Comparison of ENCODE assay signal across 8 cellular contexts in the genomic region with DNA sequence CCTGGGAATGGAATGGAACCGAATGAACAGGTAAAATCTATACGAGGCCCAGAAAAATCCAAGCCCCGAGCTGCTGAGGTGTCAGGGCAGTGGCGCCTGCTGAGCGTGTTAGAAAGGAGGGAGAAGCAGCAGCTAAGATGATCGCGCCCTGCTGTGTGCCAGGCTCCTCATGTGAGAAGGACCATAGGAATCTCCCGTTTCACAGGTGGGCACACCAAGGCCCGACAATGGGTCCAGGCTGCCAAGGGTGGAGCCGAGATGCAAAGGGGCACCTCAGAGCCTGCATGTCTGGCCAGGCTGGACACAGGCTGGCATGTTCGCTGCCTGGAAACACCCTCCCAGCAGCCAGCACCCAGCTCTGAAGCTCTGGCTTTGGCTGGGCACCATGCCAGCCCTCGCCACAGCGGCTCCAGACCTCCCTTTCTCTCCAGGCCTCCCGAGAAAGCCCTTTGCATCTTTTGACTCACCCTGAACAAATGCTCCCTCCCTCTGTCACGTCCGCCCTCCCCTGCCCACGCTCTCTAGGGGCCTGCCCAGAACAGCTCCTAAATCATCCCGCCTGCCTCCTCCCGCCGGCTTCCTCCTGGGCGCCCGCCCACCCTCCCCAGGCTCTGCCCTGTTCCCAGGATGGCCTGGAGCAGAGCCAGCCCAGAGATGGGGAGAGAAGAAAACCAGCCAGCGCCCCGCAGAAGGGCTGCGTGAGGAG.
A peak's percentile ranks its signal among the peaks of the same experiment; 100 is the strongest.
DNase-seq lines count a peak whose midpoint lies in the region; ATAC-seq and TF ChIP-seq lines count a peak whose summit lies in the region.

No MANE protein-coding gene starts in this region.

- POLR2A ChIA-PET in MCF 10A (lab: Yijun Ruan, JAX) = interaction anchor here (0.6 to 4.8 kb wide), 18 partner anchors 9 to 597 kb away, joined by 3 to 30 read pairs (median 4); partner anchors contain the start of gene GSE1

- ATAC-seq in GM18868 (IDR thresholded peaks at IDR 0.05; ENCODE audit: unreplicated experiment) = peak; percentile 55
- peak; percentile 75 for ATAC-seq in left lung
- no peak for ATAC-seq in HG02852 (IDR thresholded peaks at IDR 0.05; ENCODE audit: unreplicated experiment)

- H3K9me3 ChIP-seq in left lung = no peaks in the 10 kb centered on the region
- H3K9me3 ChIP-seq in transverse colon = no peaks in the 10 kb centered on the region

- intact Hi-C loops in MCF 10A (cut with micrococcal nuclease) (loop anchor here (5.0 to 10.0 kb wide), 2 partner anchors 159 to 278 kb away; no protein-coding TSS in a partner anchor), left lung (cut with DNase I) (no loop called here), transverse colon (cut with DNase I; ENCODE audit: low total_unique reads) (loop anchor here (2.0 to 10.0 kb wide), 3 partner anchors 25 to 319 kb away; no protein-coding TSS in a partner anchor)

- DNase-seq in 8988T = peak; percentile 92
- DNase-seq in NCI-H2227 (lab: John Stamatoyannopoulos, UW; ENCODE audit: unreplicated experiment) = peak; percentile 35
- DNase-seq in MCF 10A (ENCODE audit: unreplicated experiment) = peak; percentile 99
- peak; percentile 79 to 85 for DNase-seq in left lung
- DNase-seq in transverse colon = peak; percentile 67
- DNase-seq in activated T-cell treated with anti-CD3 and anti-CD28 coated beads, Interleukin-2, amount 50 U/mL, for 48 hours = no peak

- H3K9me3 Mint-ChIP-seq in MCF 10A (ENCODE audit: unreplicated experiment) = no peaks in the 10 kb centered on the region

- H3K4me3 Mint-ChIP-seq in MCF 10A (ENCODE audit: unreplicated experiment) = peak overlapping the region; percentile 39

- peaks cover 43% of the 10 kb centered on the region for H3K4me1 Mint-ChIP-seq in MCF 10A (ENCODE audit: insufficient read depth, unreplicated experiment)

- peak; percentile 30 for TF ChIP-seq EP300 in transverse colon (IDR thresholded peaks at IDR 0.05; ENCODE audit: low read depth)

- H3K4me1 ChIP-seq in left lung (peaks cover 13 to 33% of the 10 kb centered on the region in 2 donors), transverse colon (peaks cover 21 to 48% (median 35%) of the 10 kb centered on the region in 4 donors)

- H3K36me3 ChIP-seq in left lung (no peaks in the 10 kb centered on the region), transverse colon (no peaks in the 10 kb centered on the region)

- H3K27me3 ChIP-seq in left lung (peaks cover 0 to 8% of the 10 kb centered on the region in 2 donors), transverse colon (no peaks in the 10 kb centered on the region)

- no peaks in the 10 kb centered on the region for H3K27me3 Mint-ChIP-seq in MCF 10A (ENCODE audit: insufficient read depth, unreplicated experiment)

- WGBS in transverse colon (ENCODE audit: low coverage in 1 of 2), 2 donors = 22 to 86% methylated on average over 5 to 23 of the region's 25 CpGs

- H3K27ac Mint-ChIP-seq in MCF 10A (ENCODE audit: low read depth, unreplicated experiment) = peak overlapping the region; percentile 40

- BruUV-seq in MCF 10A (replicated peaks; lab: Mats Ljungman, UMichigan) = no TSS peak

- H3K4me3 ChIP-seq in left lung (no peak overlapping the region), transverse colon (no peak overlapping the region)

- H3K27ac ChIP-seq in left lung (peak overlapping the region; percentile 50 to 55), transverse colon (peak overlapping the region; percentile 57 to 85 (median 74))

- H3K36me3 Mint-ChIP-seq in MCF 10A (ENCODE audit: insufficient read depth, unreplicated experiment) = no peaks in the 10 kb centered on the region

- CTCF ChIA-PET in MCF 10A (lab: Yijun Ruan, JAX) = interaction anchor here (0.6 to 6.4 kb wide), 9 partner anchors 11 to 272 kb away, joined by 3 to 50 read pairs (median 4); no protein-coding TSS in a partner anchor

- TF ChIP-seq POLR2A in transverse colon (IDR thresholded peaks at IDR 0.05) = no peak

- no peak for TF ChIP-seq CTCF in MCF 10A (IDR thresholded peaks at IDR 0.05; ENCODE audit: unreplicated experiment)
- no peak for TF ChIP-seq CTCF in left lung (IDR thresholded peaks at IDR 0.05)
- TF ChIP-seq CTCF in transverse colon (IDR thresholded peaks at IDR 0.05) = no peak

- in situ Hi-C loops in transverse colon (cut with MboI; ENCODE audit: low pct_ligation_motif_present in 1 of 4, low pct_unique_long_range_greater_than_20kb in 1 of 4, low sequenced_read_pairs in 3 of 4) = no loop called here

Comparison
In these comparisons a context has a peak if more than half of its experiments do, and no peak if none do; other contexts are left out.
1. DNase-seq: peak in 8988T (single experiment), NCI-H2227 (single experiment), MCF 10A (single experiment), left lung (2 of 2) and transverse colon (single experiment); none in activated T-cell treated with anti-CD3 and anti-CD28 coated beads, Interleukin-2, amount 50 U/mL, for 48 hours (0 of 2).
2. intact Hi-C loops: an anchor here in MCF 10A (5.0 to 10.0 kb wide) and transverse colon (2.0 to 10.0 kb wide); none called in left lung.